ENCODE assay signal across 11 cellular contexts in genomic region chr11:3643102-3643546, GRCh38. TPM values are rescaled to one million over a fixed set of nuclear protein-coding genes. Genes with fewer than 3 reads are reported as not detected.
DNase-seq lines count a peak whose midpoint lies in the region; ATAC-seq and TF ChIP-seq lines count a peak whose summit lies in the region.
"Not testable (repeated sequence)": the region's sequence is repeated elsewhere in the genome, so short reads cannot be mapped to it uniquely, and the experiment has no call there.
"Had no signal": no experiment of that assay in that cellular context is flagged by ENCODE, and none has a peak within 500 bp of the region (broad histone marks: within the 10 kb centered on the region; RNA-seq: fewer than 3 reads in every experiment).

No MANE protein-coding gene starts in this region.

- peak overlapping the region; percentile 61 for H3K4me3 Mint-ChIP-seq in central memory CD8-positive, alpha-beta T cell
- H3K4me3 Mint-ChIP-seq in neural crest cell = peak overlapping the region; percentile 92
- H3K4me3 Mint-ChIP-seq in stimulated activated effector memory CD8-positive, alpha-beta T cell treated with anti-CD3 and anti-CD28 coated beads, Interleukin-12 subunit alpha, Interleukin-12 subunit beta, amount 100 ng/mL, for 72 hours = peak overlapping the region; percentile 51

- H3K27me3 Mint-ChIP-seq in central memory CD8-positive, alpha-beta T cell = peaks cover 86% of the 10 kb centered on the region
- H3K27me3 Mint-ChIP-seq in neural crest cell (ENCODE audit: low read depth) = peaks cover 17% of the 10 kb centered on the region

- H3K27ac ChIP-seq in BLaER1; HEK293 (ENCODE audit: extremely low read depth, low read depth, low read length); WERI-Rb-1: not testable (repeated sequence)
- H3K27ac ChIP-seq in heart left ventricle = peak overlapping the region in 8 of 12 donors; percentile 19 to 80 (median 72)

- H3K27me3 ChIP-seq in BLaER1 (peaks cover 26% of the 10 kb centered on the region), heart left ventricle (peaks cover 0 to 17% (median 0%) of the 10 kb centered on the region in 9 donors)
- not testable (repeated sequence) for H3K27me3 ChIP-seq in WERI-Rb-1 (ENCODE audit: insufficient read depth, low read depth, severe bottlenecking)

- TF ChIP-seq POLR2A in heart left ventricle (IDR thresholded peaks at IDR 0.05) = not testable (repeated sequence)

- not testable (repeated sequence) for H3K27ac Mint-ChIP-seq in central memory CD8-positive, alpha-beta T cell (ENCODE audit: low read depth); neural crest cell (ENCODE audit: unreplicated experiment); stimulated activated effector memory CD8-positive, alpha-beta T cell treated with anti-CD3 and anti-CD28 coated beads, Interleukin-12 subunit alpha, Interleukin-12 subunit beta, amount 100 ng/mL, for 72 hours

- not testable (repeated sequence) for H3K9me3 Mint-ChIP-seq in central memory CD8-positive, alpha-beta T cell; neural crest cell; stimulated activated effector memory CD8-positive, alpha-beta T cell treated with anti-CD3 and anti-CD28 coated beads, Interleukin-12 subunit alpha, Interleukin-12 subunit beta, amount 100 ng/mL, for 72 hours

- intact Hi-C loops in heart left ventricle (cut with DNase I) = not testable (repeated sequence)

- DNase-seq in WERI-Rb-1 = peak; percentile 35
- DNase-seq in central memory CD8-positive, alpha-beta T cell (ENCODE audit: low spot score in 2 of 2); heart left ventricle; neural crest cell (ENCODE audit: low read depth, low spot score); stimulated activated effector memory CD8-positive, alpha-beta T cell treated with anti-CD3 and anti-CD28 coated beads, Interleukin-12 subunit alpha, Interleukin-12 subunit beta, amount 100 ng/mL, for 72 hours (ENCODE audit: low spot score in 2 of 2): not testable (repeated sequence)
- DNase-seq in left kidney (ENCODE audit: low read depth, low spot score) = peak; percentile 64

- ATAC-seq in central memory CD8-positive, alpha-beta T cell (replicated peaks; ENCODE audit: extremely low read depth, poor library complexity, severe bottlenecking); heart left ventricle; stimulated activated effector memory CD8-positive, alpha-beta T cell treated with anti-CD3 and anti-CD28 coated beads, Interleukin-12 subunit alpha, Interleukin-12 subunit beta, amount 100 ng/mL, for 72 hours: not testable (repeated sequence)

- H3K36me3 ChIP-seq in BLaER1; HEK293 (ENCODE audit: control insufficient read depth in 2 of 2, insufficient read depth in 1 of 2, low read length in 2 of 2); WERI-Rb-1; heart left ventricle: not testable (repeated sequence)

- CTCF ChIA-PET in HEK293 (lab: Yijun Ruan, JAX) = interaction anchor here (0.6 kb wide), 1 partner anchor 426 kb away, joined by 3 read pairs; no protein-coding TSS in a partner anchor

- peaks cover 19% of the 10 kb centered on the region; the same call in 1 of the 2 replicates for H3K9me3 ChIP-seq in BLaER1
- H3K9me3 ChIP-seq in HEK293 (ENCODE audit: control insufficient read depth, insufficient read depth, low read depth, low read length); WERI-Rb-1 (ENCODE audit: severe bottlenecking); heart left ventricle: not testable (repeated sequence)

- TF ChIP-seq CTCF in HEK293 (tag by site-specific recombination; IDR thresholded peaks at IDR 0.05); WERI-Rb-1 (IDR thresholded peaks at IDR 0.05; ENCODE audit: low read depth, low read length); heart left ventricle (IDR thresholded peaks at IDR 0.05); neural crest cell (conservative IDR thresholded peaks at IDR 0.05): not testable (repeated sequence)

- WGBS in heart left ventricle, 4 donors = 33 to 52% (median 45%) methylated on average over 10 to 11 of the region's 11 CpGs

- H4K20me1 ChIP-seq in BLaER1 = not testable (repeated sequence)

- H3K4me1 ChIP-seq in BLaER1 (peaks cover 10% of the 10 kb centered on the region), heart left ventricle (peaks cover 0 to 31% (median 15%) of the 10 kb centered on the region in 12 donors)
- not testable (repeated sequence) for H3K4me1 ChIP-seq in HEK293 (ENCODE audit: control insufficient read depth, insufficient read depth, low read length)

- H3K4me1 Mint-ChIP-seq in central memory CD8-positive, alpha-beta T cell = peaks cover 12% of the 10 kb centered on the region
- not testable (repeated sequence) for H3K4me1 Mint-ChIP-seq in neural crest cell
- H3K4me1 Mint-ChIP-seq in stimulated activated effector memory CD8-positive, alpha-beta T cell treated with anti-CD3 and anti-CD28 coated beads, Interleukin-12 subunit alpha, Interleukin-12 subunit beta, amount 100 ng/mL, for 72 hours = peaks cover 13% of the 10 kb centered on the region

- POLR2A ChIA-PET in HEK293 (lab: Yijun Ruan, JAX) = not testable (repeated sequence)

- H3K4me3 ChIP-seq in BLaER1 = peak overlapping the region; percentile 67; the same call in 1 of the 2 replicates
- H3K4me3 ChIP-seq in HEK293 (ENCODE audit: low read depth, low read length) = not testable (repeated sequence)
- H3K4me3 ChIP-seq in WERI-Rb-1 (ENCODE audit: low read depth, low read length) = peak overlapping the region; percentile 45
- peak overlapping the region in 10 of 12 donors; percentile 53 to 70 (median 62) for H3K4me3 ChIP-seq in heart left ventricle

- not testable (repeated sequence) for H3K36me3 Mint-ChIP-seq in central memory CD8-positive, alpha-beta T cell (ENCODE audit: insufficient read depth); neural crest cell (ENCODE audit: low read depth); stimulated activated effector memory CD8-positive, alpha-beta T cell treated with anti-CD3 and anti-CD28 coated beads, Interleukin-12 subunit alpha, Interleukin-12 subunit beta, amount 100 ng/mL, for 72 hours

- not testable (repeated sequence) for H3K9ac ChIP-seq in BLaER1

- H3K4me2 ChIP-seq in BLaER1 = peak overlapping the region; percentile 93

TF ChIP-seq in HEK293, 187 proteins besides CTCF, POLR2A, EP300 and RAD21 (continues in another document):
- TF ChIP-seq ZNF398 (tag by site-specific recombination; IDR thresholded peaks at IDR 0.05) (peak; percentile 59), HIC1 (tag by site-specific recombination; IDR thresholded peaks at IDR 0.05) (peak; percentile 26; the same call in 1 of the 2 replicates), KLF1 (tag by site-specific recombination; IDR thresholded peaks at IDR 0.05) (peak; percentile 99), ZFHX2 (tag by site-specific recombination; conservative IDR thresholded peaks at IDR 0.05) (peak; percentile 60), SP2 (tag by site-specific recombination; IDR thresholded peaks at IDR 0.05) (peak; percentile 18), KLF7 (tag by site-specific recombination; IDR thresholded peaks at IDR 0.05; ENCODE audit: borderline replicate concordance) (peak; percentile 77; the same call in 1 of the 2 replicates)

RNA-seq across cellular contexts. Expression of gene ART5, which starts 1.3 kb away (rescaled TPM):
- 1 to 10 TPM in 7 of 9 donors, under 1 TPM in 2; 0.56 to 3.4 (median 1.2) TPM for total RNA-seq in heart left ventricle
- under 1 TPM; 0.44 to 0.72 TPM for polyA plus RNA-seq in heart left ventricle
- 1.3 and 1.4 TPM in 2 replicates for total RNA-seq in neural crest cell
- total RNA-seq: temporal lobe had no signal

RNA-seq across cellular contexts. Expression of gene ART1, which starts 1.8 kb away (rescaled TPM):
- total RNA-seq in heart left ventricle (1 to 10 TPM in 3 of 9 donors, under 1 TPM in 5, not detected in 1; 0.33 to 3.3 (median 0.61) TPM), neural crest cell (not detected in 2 replicates)
- not detected for polyA plus RNA-seq in heart left ventricle
- total RNA-seq: A172, temporal lobe had no signal

RNA-seq across cellular contexts. Expression of gene CHRNA10, which starts 28.1 kb away (rescaled TPM):
- under 1 TPM in 8 of 9 donors, not detected in 1; 0.30 to 0.80 (median 0.47) TPM for total RNA-seq in heart left ventricle
- under 1 TPM; 0.43 to 0.57 TPM for polyA plus RNA-seq in heart left ventricle
- 3.0 and 3.1 TPM in 2 replicates for total RNA-seq in neural crest cell
- total RNA-seq: occipital lobe had no signal
